1 cellular context compared by ENCODE assay signal in genomic region chr5:682216-682615, GRCh38. TPM values are rescaled to one million over a fixed set of nuclear protein-coding genes. Genes with fewer than 3 reads are reported as not detected.
"Had no signal": no experiment of that assay in that cellular context is flagged by ENCODE, and none has a peak within 500 bp of the region (broad histone marks: within the 10 kb centered on the region; RNA-seq: fewer than 3 reads in every experiment).

No MANE protein-coding gene starts in this region.

RNA-seq across cellular contexts. Expression of gene TPPP, which starts 10.9 kb away (rescaled TPM):
- total RNA-seq: smooth muscle cell had no signal
- polyA plus RNA-seq: smooth muscle cell had no signal
